23 cellular contexts compared by ENCODE assay signal in the genomic region with DNA sequence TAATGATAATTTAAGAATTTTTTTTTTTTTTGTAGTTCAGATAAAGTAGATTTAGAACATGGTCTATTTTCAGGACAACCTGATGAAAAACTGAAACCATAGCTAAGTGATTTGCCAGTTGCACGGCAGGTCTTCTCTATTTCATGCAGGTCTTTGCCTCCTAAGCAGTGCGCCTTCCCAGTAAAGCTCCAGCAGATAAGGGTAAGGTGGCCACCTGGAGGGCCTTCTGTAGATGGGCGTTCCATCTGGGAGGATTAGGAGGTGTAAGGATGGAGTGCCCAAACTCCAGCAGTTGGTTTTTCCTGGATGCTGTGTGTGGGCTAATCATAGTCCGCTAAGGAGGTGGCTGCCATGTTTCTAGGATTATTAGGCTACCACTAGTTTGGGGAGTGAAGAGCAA.
DNase-seq lines count a peak whose midpoint lies in the region; ATAC-seq and TF ChIP-seq lines count a peak whose summit lies in the region.
"Had no signal": no experiment of that assay in that cellular context is flagged by ENCODE, and none has a peak within 500 bp of the region (broad histone marks: within the 10 kb centered on the region; RNA-seq: fewer than 3 reads in every experiment).

No MANE protein-coding gene starts in this region.

- H3K9me3 ChIP-seq in upper lobe of right lung = no peaks in the 10 kb centered on the region
- H3K9me3 ChIP-seq in spleen = no peaks in the 10 kb centered on the region
- H3K9me3 ChIP-seq: ascending aorta, HAP-1, ovary, SK-N-SH, thoracic aorta had no signal

- H3K36me3 ChIP-seq in upper lobe of right lung = no peaks in the 10 kb centered on the region
- no peaks in the 10 kb centered on the region for H3K36me3 ChIP-seq in spleen
- H3K36me3 ChIP-seq: ascending aorta, HAP-1, ovary, thoracic aorta had no signal

- H3K4me3 ChIP-seq in upper lobe of right lung (no peak overlapping the region), spleen (no peak overlapping the region)
- H3K4me3 ChIP-seq: ascending aorta, HAP-1, ovary, thoracic aorta had no signal

- no peaks in the 10 kb centered on the region for H3K27me3 Mint-ChIP-seq in activated naive CD8-positive, alpha-beta T cell
- no peaks in the 10 kb centered on the region for H3K27me3 Mint-ChIP-seq in activated naive CD8-positive, alpha-beta T cell treated with anti-CD3 and anti-CD28 coated beads, Interleukin-2, amount 50 U/mL, for 24 hours
- H3K27me3 Mint-ChIP-seq in activated B cell treated with CpG ODN at 0.5 μM for 24 hours = no peaks in the 10 kb centered on the region
- no peaks in the 10 kb centered on the region for H3K27me3 Mint-ChIP-seq in stimulated activated naive B cell treated with anti-CD40 and anti-IgM and Interleukin-4, amounts not matched to agents 10 μg/mL and 1 μg/mL and 100 μg/mL, for 72 hours
- H3K27me3 Mint-ChIP-seq: naive thymus-derived CD4-positive, alpha-beta T cell had no signal

- POLR2A ChIA-PET in activated B cell treated with CpG ODN at 0.5 μM for 24 hours (lab: Charles Lee) = interaction anchor here (1.2 kb wide), 1 partner anchor 186 kb away, joined by 3 read pairs; no protein-coding TSS in a partner anchor

- 91 to 95% (median 93%) methylated on average over 4 of the region's 4 CpGs for WGBS in spleen, 5 donors

- CTCF ChIA-PET in activated B cell treated with CpG ODN at 0.5 μM for 24 hours (lab: Charles Lee) = interaction anchor here (1.4 kb wide), 1 partner anchor 69 kb away, joined by 3 read pairs; no protein-coding TSS in a partner anchor

- no peaks in the 10 kb centered on the region for H3K36me3 Mint-ChIP-seq in activated naive CD8-positive, alpha-beta T cell
- peaks cover 2% of the 10 kb centered on the region for H3K36me3 Mint-ChIP-seq in activated naive CD8-positive, alpha-beta T cell treated with anti-CD3 and anti-CD28 coated beads, Interleukin-2, amount 50 U/mL, for 24 hours (ENCODE audit: low read depth)
- peaks cover 14% of the 10 kb centered on the region for H3K36me3 Mint-ChIP-seq in activated B cell treated with CpG ODN at 0.5 μM for 24 hours (ENCODE audit: low read depth)
- H3K36me3 Mint-ChIP-seq in stimulated activated naive B cell treated with anti-CD40 and anti-IgM and Interleukin-4, amounts not matched to agents 10 μg/mL and 1 μg/mL and 100 μg/mL, for 72 hours = peaks cover 7 to 19% of the 10 kb centered on the region in 2 donors

- ATAC-seq in activated naive CD8-positive, alpha-beta T cell treated with anti-CD3 and anti-CD28 coated beads, Interleukin-2, amount 50 U/mL, for 24 hours = no peak
- ATAC-seq in activated B cell treated with CpG ODN at 0.5 μM for 24 hours (ENCODE audit: low read depth) (no peak), upper lobe of right lung (no peak), GM21529 (IDR thresholded peaks at IDR 0.05; ENCODE audit: unreplicated experiment) (no peak)
- no peak for ATAC-seq in stimulated activated naive B cell treated with anti-CD40 and anti-IgM and Interleukin-4, amounts not matched to agents 10 μg/mL and 1 μg/mL and 100 μg/mL, for 72 hours (replicated peaks)
- ATAC-seq: sciatic nerve had no signal

- no peak for TF ChIP-seq POLR2A in spleen (IDR thresholded peaks at IDR 0.05)

- peak overlapping the region; percentile 11 for H3K27ac Mint-ChIP-seq in activated naive CD8-positive, alpha-beta T cell
- no peak overlapping the region for H3K27ac Mint-ChIP-seq in activated naive CD8-positive, alpha-beta T cell treated with anti-CD3 and anti-CD28 coated beads, Interleukin-2, amount 50 U/mL, for 24 hours
- peak overlapping the region; percentile 4 for H3K27ac Mint-ChIP-seq in activated B cell treated with CpG ODN at 0.5 μM for 24 hours
- H3K27ac Mint-ChIP-seq in stimulated activated naive B cell treated with anti-CD40 and anti-IgM and Interleukin-4, amounts not matched to agents 10 μg/mL and 1 μg/mL and 100 μg/mL, for 72 hours = no peak overlapping the region

- peaks cover 56% of the 10 kb centered on the region for H3K4me1 ChIP-seq in upper lobe of right lung
- H3K4me1 ChIP-seq in spleen = peaks cover 33 to 97% (median 84%) of the 10 kb centered on the region in 6 donors

- TF ChIP-seq CTCF in activated B cell treated with CpG ODN at 0.5 μM for 24 hours (IDR thresholded peaks at IDR 0.05) (no peak), upper lobe of right lung (IDR thresholded peaks at IDR 0.05) (no peak), spleen (IDR thresholded peaks at IDR 0.05 in 8 of 11, conservative IDR thresholded peaks at IDR 0.05 in 3 of 11) (no peak)

- H3K4me3 Mint-ChIP-seq in activated naive CD8-positive, alpha-beta T cell = no peak overlapping the region
- no peak overlapping the region for H3K4me3 Mint-ChIP-seq in activated naive CD8-positive, alpha-beta T cell treated with anti-CD3 and anti-CD28 coated beads, Interleukin-2, amount 50 U/mL, for 24 hours
- H3K4me3 Mint-ChIP-seq in activated B cell treated with CpG ODN at 0.5 μM for 24 hours = no peak overlapping the region
- H3K4me3 Mint-ChIP-seq in stimulated activated naive B cell treated with anti-CD40 and anti-IgM and Interleukin-4, amounts not matched to agents 10 μg/mL and 1 μg/mL and 100 μg/mL, for 72 hours = no peak overlapping the region

- no peaks in the 10 kb centered on the region for H3K9me3 Mint-ChIP-seq in activated naive CD8-positive, alpha-beta T cell (ENCODE audit: low read depth)
- H3K9me3 Mint-ChIP-seq in activated naive CD8-positive, alpha-beta T cell treated with anti-CD3 and anti-CD28 coated beads, Interleukin-2, amount 50 U/mL, for 24 hours = no peaks in the 10 kb centered on the region
- H3K9me3 Mint-ChIP-seq in activated B cell treated with CpG ODN at 0.5 μM for 24 hours = no peaks in the 10 kb centered on the region
- H3K9me3 Mint-ChIP-seq in stimulated activated naive B cell treated with anti-CD40 and anti-IgM and Interleukin-4, amounts not matched to agents 10 μg/mL and 1 μg/mL and 100 μg/mL, for 72 hours = peaks cover 0 to 3% of the 10 kb centered on the region in 2 donors
- H3K9me3 Mint-ChIP-seq: naive thymus-derived CD4-positive, alpha-beta T cell had no signal

- H3K27ac ChIP-seq in upper lobe of right lung (peak overlapping the region; percentile 45), spleen (no peak overlapping the region)
- H3K27ac ChIP-seq: ascending aorta, ovary, thoracic aorta had no signal

- no peak for DNase-seq in activated naive CD8-positive, alpha-beta T cell treated with anti-CD3 and anti-CD28 coated beads, Interleukin-2, amount 50 U/mL, for 24 hours
- DNase-seq in NCI-H146 treated with DMSO at 0.1 percent for 48 hours (lab: John Stamatoyannopoulos, UW; ENCODE audit: unreplicated experiment) (peak; percentile 69), activated B cell treated with CpG ODN at 0.5 μM for 24 hours (no peak), upper lobe of right lung (no peak), spleen (no peak)
- no peak for DNase-seq in stimulated activated naive B cell treated with anti-CD40 and anti-IgM and Interleukin-4, amounts not matched to agents 10 μg/mL and 1 μg/mL and 100 μg/mL, for 72 hours
- DNase-seq: activated CD4-positive, alpha-beta T cell treated with anti-CD3 and anti-CD28 coated beads for 1 hour; activated naive CD4-positive, alpha-beta T cell treated with anti-CD3 and anti-CD28 coated beads, Interleukin-2, amount 50 U/mL, for 16 hours; activated T-cell treated with anti-CD3 and anti-CD28 coated beads, Interleukin-2, amount 50 U/mL, for 48 hours; DND-41; Kasumi-1; left cardiac atrium; mesenchymal stem cell; ovary; SK-N-SH; T1000 had no signal

- peaks cover 87% of the 10 kb centered on the region for H3K4me1 Mint-ChIP-seq in activated naive CD8-positive, alpha-beta T cell (ENCODE audit: low read depth)
- peaks cover 78% of the 10 kb centered on the region for H3K4me1 Mint-ChIP-seq in activated naive CD8-positive, alpha-beta T cell treated with anti-CD3 and anti-CD28 coated beads, Interleukin-2, amount 50 U/mL, for 24 hours
- peaks cover 80% of the 10 kb centered on the region for H3K4me1 Mint-ChIP-seq in activated B cell treated with CpG ODN at 0.5 μM for 24 hours
- H3K4me1 Mint-ChIP-seq in stimulated activated naive B cell treated with anti-CD40 and anti-IgM and Interleukin-4, amounts not matched to agents 10 μg/mL and 1 μg/mL and 100 μg/mL, for 72 hours = peaks cover 41 to 73% of the 10 kb centered on the region in 2 donors

- intact Hi-C loops in activated B cell treated with CpG ODN at 0.5 μM for 24 hours (cut with micrococcal nuclease) = no loop called here
- intact Hi-C loops in upper lobe of right lung (cut with DNase I) = no loop called here
- intact Hi-C loops in spleen (cut with DNase I; ENCODE audit: low total_unique reads) = no loop called here

- H3K27me3 ChIP-seq in upper lobe of right lung (no peaks in the 10 kb centered on the region), spleen (replicated peaks in 1 of 7) (no peaks in the 10 kb centered on the region)
- H3K27me3 ChIP-seq: ascending aorta, ovary had no signal

Comparison
In these comparisons a context has a peak if more than half of its experiments do, and no peak if none do; other contexts are left out.
1. H3K27ac Mint-ChIP-seq: peak in activated naive CD8-positive, alpha-beta T cell (single experiment) and activated B cell treated with CpG ODN at 0.5 μM for 24 hours (single experiment); none in activated naive CD8-positive, alpha-beta T cell treated with anti-CD3 and anti-CD28 coated beads, Interleukin-2, amount 50 U/mL, for 24 hours (single experiment) and stimulated activated naive B cell treated with anti-CD40 and anti-IgM and Interleukin-4, amounts not matched to agents 10 μg/mL and 1 μg/mL and 100 μg/mL, for 72 hours (single experiment).